ENCODE assay signal across 10 cellular contexts in the genomic region with DNA sequence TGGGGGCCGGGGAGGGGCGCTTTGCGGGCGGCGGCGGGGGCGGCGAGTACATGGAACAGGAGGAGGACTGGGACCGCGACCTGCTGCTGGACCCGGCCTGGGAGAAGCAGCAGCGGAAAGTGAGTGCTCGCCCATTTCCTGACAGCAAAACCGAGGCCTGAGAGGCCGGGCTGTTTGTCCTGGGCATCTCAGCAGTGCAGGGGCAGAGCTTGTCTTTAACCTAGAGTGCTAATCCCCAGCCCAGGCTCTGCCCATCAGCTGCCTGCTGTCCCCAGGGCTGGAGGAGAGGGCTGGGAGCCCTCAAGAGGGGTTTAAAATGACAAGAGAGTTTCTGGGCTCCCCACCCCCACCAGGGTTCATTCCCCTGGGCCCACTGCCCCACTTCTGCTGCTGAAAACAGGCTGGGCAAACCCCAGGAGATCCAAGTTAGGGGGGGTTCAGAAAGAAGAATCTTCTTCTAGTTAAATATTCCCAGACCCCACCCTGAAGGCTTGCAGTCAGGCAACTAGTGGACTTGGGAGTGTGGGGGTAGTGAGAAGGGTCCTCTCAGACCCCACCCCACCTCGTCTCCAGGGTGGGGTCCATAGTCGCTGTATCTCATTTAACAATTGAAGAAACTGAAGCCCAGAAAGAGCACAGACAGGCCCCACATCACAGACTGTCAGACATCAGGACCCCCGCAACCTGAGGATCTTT. TPM values are rescaled to one million over a fixed set of nuclear protein-coding genes. Genes with fewer than 3 reads are reported as not detected.
DNase-seq lines count a peak whose midpoint lies in the region; ATAC-seq and TF ChIP-seq lines count a peak whose summit lies in the region.
"Had no signal": no experiment of that assay in that cellular context is flagged by ENCODE, and none has a peak within 500 bp of the region (broad histone marks: within the 10 kb centered on the region; RNA-seq: fewer than 3 reads in every experiment).

No MANE protein-coding gene starts in this region.

- ATAC-seq in heart left ventricle (no peak), left cardiac atrium (no peak), upper lobe of left lung (ENCODE audit: low FRiP score in 2 of 2) (no peak), GM19324 (IDR thresholded peaks at IDR 0.05; ENCODE audit: low FRiP score, unreplicated experiment) (no peak)
- no peak for ATAC-seq in activated CD8-positive, alpha-beta T cell treated with anti-CD3 and anti-CD28 coated beads for 36 hours

- TF ChIP-seq EP300 in upper lobe of left lung (IDR thresholded peaks at IDR 0.05) (no peak), ovary (IDR thresholded peaks at IDR 0.05) (no peak)

- CTCF ChIA-PET in activated CD8-positive, alpha-beta T cell treated with anti-CD3 and anti-CD28 coated beads for 36 hours (lab: Charles Lee), result interaction anchor here (1.0 to 2.8 kb wide), 3 partner anchors 15 to 131 kb away, joined by 3 to 23 read pairs (median 4); a partner anchor contains a TSS

- H3K4me1 ChIP-seq in heart left ventricle, result peaks cover 2 to 40% (median 22%) of the 10 kb centered on the region in 12 donors
- H3K4me1 ChIP-seq in upper lobe of left lung, result peaks cover 23 to 38% (median 30%) of the 10 kb centered on the region in 4 donors
- H3K4me1 ChIP-seq in ovary (ENCODE audit: insufficient read depth), result peaks cover 2% of the 10 kb centered on the region

- H3K4me3 Mint-ChIP-seq in activated CD8-positive, alpha-beta T cell treated with anti-CD3 and anti-CD28 coated beads for 36 hours, result peak overlapping the region; percentile 85

- WGBS in heart left ventricle, 4 donors, result 29 to 44% (median 31%) methylated on average over 14 to 18 of the region's 18 CpGs
- WGBS in upper lobe of left lung, 2 donors, result 29% methylated on average over 9 to 18 of the region's 18 CpGs
- WGBS in ovary, 3 donors, result 19 to 38% (median 23%) methylated on average over 17 to 18 of the region's 18 CpGs

- H3K36me3 Mint-ChIP-seq in activated CD8-positive, alpha-beta T cell treated with anti-CD3 and anti-CD28 coated beads for 36 hours (ENCODE audit: low read depth), result peaks cover 3% of the 10 kb centered on the region

- H3K9me3 Mint-ChIP-seq in activated CD8-positive, alpha-beta T cell treated with anti-CD3 and anti-CD28 coated beads for 36 hours, result no peaks in the 10 kb centered on the region

- H3K27me3 ChIP-seq in heart left ventricle (no peaks in the 10 kb centered on the region), upper lobe of left lung (no peaks in the 10 kb centered on the region), ovary (no peaks in the 10 kb centered on the region)

- no peak for TF ChIP-seq CTCF in heart left ventricle (IDR thresholded peaks at IDR 0.05)
- no peak for TF ChIP-seq CTCF in activated CD8-positive, alpha-beta T cell treated with anti-CD3 and anti-CD28 coated beads for 36 hours (IDR thresholded peaks at IDR 0.05)
- TF ChIP-seq CTCF in upper lobe of left lung (IDR thresholded peaks at IDR 0.05), result no peak
- TF ChIP-seq CTCF in ovary (IDR thresholded peaks at IDR 0.05), result no peak

- TF ChIP-seq POLR2A in heart left ventricle (IDR thresholded peaks at IDR 0.05) (no peak), upper lobe of left lung (IDR thresholded peaks at IDR 0.05) (no peak), ovary (IDR thresholded peaks at IDR 0.05) (no peak)

- no peak overlapping the region for H3K27ac Mint-ChIP-seq in activated CD8-positive, alpha-beta T cell treated with anti-CD3 and anti-CD28 coated beads for 36 hours

- H3K36me3 ChIP-seq in heart left ventricle (peaks cover 0 to 11% (median 3%) of the 10 kb centered on the region in 9 donors), upper lobe of left lung (peaks cover 0 to 9% (median 5%) of the 10 kb centered on the region in 4 donors), ovary (no peaks in the 10 kb centered on the region)

- POLR2A ChIA-PET in activated CD8-positive, alpha-beta T cell treated with anti-CD3 and anti-CD28 coated beads for 36 hours (lab: Charles Lee), result interaction anchor here (0.5 to 2.5 kb wide), 6 partner anchors 69 to 669 kb away, joined by 3 to 21 read pairs (median 4); a partner anchor contains a TSS

- peak overlapping the region in 8 of 12 donors; percentile 67 to 98 (median 84) for H3K4me3 ChIP-seq in heart left ventricle
- peak overlapping the region in 3 of 4 donors; percentile 74 to 91 (median 75) for H3K4me3 ChIP-seq in upper lobe of left lung
- H3K4me3 ChIP-seq in ovary, result no peak overlapping the region

- H3K9me3 ChIP-seq in heart left ventricle (no peaks in the 10 kb centered on the region), upper lobe of left lung (no peaks in the 10 kb centered on the region), ovary (no peaks in the 10 kb centered on the region)

- peaks cover 17% of the 10 kb centered on the region for H3K4me1 Mint-ChIP-seq in activated CD8-positive, alpha-beta T cell treated with anti-CD3 and anti-CD28 coated beads for 36 hours (ENCODE audit: low read depth)

- H3K27me3 Mint-ChIP-seq in activated CD8-positive, alpha-beta T cell treated with anti-CD3 and anti-CD28 coated beads for 36 hours, result no peaks in the 10 kb centered on the region

- intact Hi-C loops in heart left ventricle (cut with DNase I), result no loop called here
- intact Hi-C loops in left cardiac atrium (cut with DNase I), result no loop called here
- intact Hi-C loops in activated CD8-positive, alpha-beta T cell treated with anti-CD3 and anti-CD28 coated beads for 36 hours (cut with micrococcal nuclease), result loop anchor here (10.0 kb wide), 2 partner anchors 62 to 128 kb away; a partner anchor contains a TSS
- intact Hi-C loops in ovary (cut with DNase I), result no loop called here

- DNase-seq in heart left ventricle, result no peak
- DNase-seq in left cardiac atrium, result no peak
- no peak for DNase-seq in activated CD8-positive, alpha-beta T cell treated with anti-CD3 and anti-CD28 coated beads for 36 hours
- DNase-seq in islet precursor cell, result peak; percentile 56
- no peak for DNase-seq in upper lobe of left lung
- DNase-seq in ovary, result no peak
- DNase-seq in SK-N-DZ (ENCODE audit: low spot score), result no peak
- DNase-seq: occipital lobe had no signal

- H3K27ac ChIP-seq in heart left ventricle (peak overlapping the region in 1 of 12 donors; percentile 85), upper lobe of left lung (peak overlapping the region in 2 of 4 donors; percentile 77 to 85), ovary (no peak overlapping the region)

RNA-seq across cellular contexts. Expression of a gene that starts 0.4 kb away (rescaled TPM):
- total RNA-seq in heart left ventricle (not detected), left cardiac atrium (under 1 TPM; 0.10 to 0.15 TPM), upper lobe of left lung (under 1 TPM in 1 of 6 donors, not detected in 5; 0.24 TPM), ovary (under 1 TPM in 5 of 7 donors, not detected in 2; 0.11 to 0.28 (median 0.25) TPM)
- polyA plus RNA-seq in heart left ventricle (under 1 TPM; 0.01 to 0.04 TPM), ovary (under 1 TPM in 1 of 2 donors, not detected in 1; 0.22 TPM)
- total RNA-seq in activated CD8-positive, alpha-beta T cell treated with anti-CD3 and anti-CD28 coated beads for 36 hours, result under 1 TPM in 1 of 2 experiments, not detected in 1; 0.14 TPM
- not detected in 2 replicates for polyA plus RNA-seq in SK-N-DZ (2014; cell fraction: cytosol; rRNA removed)
- 0.08 TPM in 1 of 2 replicates, not detected in the other for polyA plus RNA-seq in SK-N-DZ (2014; cell fraction: nucleus; rRNA removed)
- total RNA-seq: Daoy, occipital lobe had no signal

RNA-seq across cellular contexts. Expression of a gene that starts 1.3 kb away (rescaled TPM):
- total RNA-seq in heart left ventricle (10 to 100 TPM in 2 of 9 donors, 1 to 10 TPM in 7; 5.3 to 13.2 (median 6.7) TPM), left cardiac atrium (1 to 10 TPM; 7.9 to 8.2 TPM), upper lobe of left lung (10 to 100 TPM; 12.4 to 24.8 (median 14.1) TPM), ovary (10 to 100 TPM in 2 of 7 donors, 1 to 10 TPM in 5; 5.1 to 14.5 (median 8.9) TPM)
- polyA plus RNA-seq in heart left ventricle (1 to 10 TPM; 5.1 to 6.5 TPM), ovary (1 to 10 TPM; 6.3 to 9.1 TPM)
- 10 to 100 TPM; 13.2 to 14.0 TPM for total RNA-seq in activated CD8-positive, alpha-beta T cell treated with anti-CD3 and anti-CD28 coated beads for 36 hours
- polyA plus RNA-seq in SK-N-DZ (2014; cell fraction: cytosol; rRNA removed), result 8.9 and 16.1 TPM in 2 replicates
- 2.8 and 5.2 TPM in 2 replicates for polyA plus RNA-seq in SK-N-DZ (2014; cell fraction: nucleus; rRNA removed)

RNA-seq across cellular contexts. Expression of a gene that starts 21.3 kb away (rescaled TPM):
- total RNA-seq in heart left ventricle, result 10 to 100 TPM; 34.6 to 76.4 (median 52.8) TPM
- polyA plus RNA-seq in heart left ventricle, result 10 to 100 TPM; 17.7 to 23.3 TPM
- 10 to 100 TPM; 51.0 to 71.9 TPM for total RNA-seq in left cardiac atrium
- total RNA-seq in activated CD8-positive, alpha-beta T cell treated with anti-CD3 and anti-CD28 coated beads for 36 hours, result 1 to 10 TPM in 1 of 2 experiments, under 1 TPM in 1; 0.68 to 1.3 TPM
- total RNA-seq in upper lobe of left lung, result 10 to 100 TPM; 28.5 to 81.7 (median 40.3) TPM
- total RNA-seq in ovary, result 100 to 1,000 TPM in 5 of 7 donors, 10 to 100 TPM in 2; 52.6 to 188 (median 106) TPM
- polyA plus RNA-seq in ovary, result 100 to 1,000 TPM; 177 to 222 TPM
- 48.7 and 62.9 TPM in 2 replicates for polyA plus RNA-seq in SK-N-DZ (2014; cell fraction: cytosol; rRNA removed)
- 326 and 352 TPM in 2 replicates for polyA plus RNA-seq in SK-N-DZ (2014; cell fraction: nucleus; rRNA removed)

RNA-seq across cellular contexts. Expression of a gene that starts 36.7 kb away (rescaled TPM):
- 10 to 100 TPM; 15.8 to 51.8 (median 18.7) TPM for total RNA-seq in heart left ventricle
- 10 to 100 TPM; 11.0 to 11.9 TPM for polyA plus RNA-seq in heart left ventricle
- total RNA-seq in left cardiac atrium, result 10 to 100 TPM; 18.7 to 18.9 TPM
- total RNA-seq in activated CD8-positive, alpha-beta T cell treated with anti-CD3 and anti-CD28 coated beads for 36 hours, result 1 to 10 TPM; 7.7 to 7.9 TPM
- total RNA-seq in upper lobe of left lung, result 100 to 1,000 TPM in 1 of 6 donors, 10 to 100 TPM in 5; 26.0 to 145 (median 44.8) TPM
- total RNA-seq in ovary, result 10 to 100 TPM; 54.7 to 78.3 (median 69.1) TPM
- polyA plus RNA-seq in ovary, result 10 to 100 TPM; 33.8 to 41.6 TPM
- polyA plus RNA-seq in SK-N-DZ (2014; cell fraction: cytosol; rRNA removed), result 31.6 and 32.9 TPM in 2 replicates
- polyA plus RNA-seq in SK-N-DZ (2014; cell fraction: nucleus; rRNA removed), result 92.2 and 124 TPM in 2 replicates

RNA-seq across cellular contexts. Expression of a gene that starts 45.7 kb away (rescaled TPM):
- total RNA-seq in heart left ventricle, result under 1 TPM; 0.14 to 0.63 (median 0.36) TPM
- under 1 TPM; 0.15 to 0.18 TPM for polyA plus RNA-seq in heart left ventricle
- under 1 TPM; 0.18 to 0.39 TPM for total RNA-seq in left cardiac atrium
- under 1 TPM; 0.14 to 0.27 TPM for total RNA-seq in activated CD8-positive, alpha-beta T cell treated with anti-CD3 and anti-CD28 coated beads for 36 hours
- 1 to 10 TPM in 1 of 6 donors, under 1 TPM in 4, not detected in 1; 0.20 to 4.2 (median 0.44) TPM for total RNA-seq in upper lobe of left lung
- under 1 TPM; 0.33 to 0.60 (median 0.46) TPM for total RNA-seq in ovary
- polyA plus RNA-seq in ovary, result under 1 TPM; 0.13 to 0.20 TPM
- 0.10 and 0.50 TPM in 2 replicates for polyA plus RNA-seq in SK-N-DZ (2014; cell fraction: cytosol; rRNA removed)
- polyA plus RNA-seq in SK-N-DZ (2014; cell fraction: nucleus; rRNA removed), result 0.24 TPM in 1 of 2 replicates, not detected in the other
- total RNA-seq: Daoy had no signal

Comparison
In these comparisons a context has a peak if more than half of its experiments do, and no peak if none do; other contexts are left out.
1. RNA of a gene that starts 21.3 kb away (total RNA-seq): 52.6 to 188 TPM in ovary, 51.0 to 71.9 TPM in left cardiac atrium, 34.6 to 76.4 TPM in heart left ventricle and 28.5 to 81.7 TPM in upper lobe of left lung; 0.68 to 1.3 TPM in activated CD8-positive, alpha-beta T cell treated with anti-CD3 and anti-CD28 coated beads for 36 hours; every median in the first group is over 10 times any median in the second.